In the genomic region with DNA sequence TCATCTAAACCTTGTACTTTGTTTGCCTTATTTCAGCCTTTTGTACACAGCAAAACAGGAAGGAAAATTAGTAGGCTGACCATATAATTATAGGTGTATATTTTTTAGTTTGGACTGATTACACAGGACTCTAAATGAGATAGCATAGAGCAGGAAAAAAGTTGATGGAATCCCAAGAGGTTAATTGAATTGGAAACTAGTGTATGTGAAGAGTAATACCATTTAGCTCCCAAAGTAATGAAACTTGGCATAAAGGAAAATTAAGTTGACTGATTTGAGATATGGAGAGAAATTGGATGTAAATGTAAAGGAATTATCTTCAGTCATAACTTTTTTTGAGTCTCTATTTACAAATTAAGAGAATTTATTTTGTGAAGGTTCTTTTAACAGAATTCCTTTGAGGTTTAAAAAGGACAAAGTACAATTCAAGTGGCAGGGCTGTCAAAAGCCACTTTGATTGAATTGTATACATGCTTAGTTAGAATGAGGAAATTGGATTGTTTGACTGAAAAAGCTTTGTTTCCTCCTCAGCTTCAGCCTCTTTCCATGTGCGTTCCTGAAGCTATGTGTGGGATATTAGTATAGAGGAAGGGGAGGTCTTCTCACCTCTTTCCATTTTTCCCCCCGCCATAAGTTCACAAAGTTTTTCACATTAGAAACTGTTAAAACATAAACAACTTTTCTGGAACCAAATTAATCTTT, we compare ENCODE assay signal across 1 cellular context.
TF ChIP-seq lines count a peak whose summit lies in the region.

No MANE protein-coding gene starts in this region.

TF ChIP-seq in IMR-90, 13 proteins besides CTCF, POLR2A, EP300 and RAD21:
- no peak for TF ChIP-seq FOS (IDR thresholded peaks at IDR 0.05; ENCODE audit: low read depth, low read length)
- TF ChIP-seq RFX5 (IDR thresholded peaks at IDR 0.05; ENCODE audit: low read depth, low read length) = no peak
- TF ChIP-seq BHLHE40 (IDR thresholded peaks at IDR 0.05; ENCODE audit: low read depth, low read length) = no peak
- TF ChIP-seq, protein P1, sequence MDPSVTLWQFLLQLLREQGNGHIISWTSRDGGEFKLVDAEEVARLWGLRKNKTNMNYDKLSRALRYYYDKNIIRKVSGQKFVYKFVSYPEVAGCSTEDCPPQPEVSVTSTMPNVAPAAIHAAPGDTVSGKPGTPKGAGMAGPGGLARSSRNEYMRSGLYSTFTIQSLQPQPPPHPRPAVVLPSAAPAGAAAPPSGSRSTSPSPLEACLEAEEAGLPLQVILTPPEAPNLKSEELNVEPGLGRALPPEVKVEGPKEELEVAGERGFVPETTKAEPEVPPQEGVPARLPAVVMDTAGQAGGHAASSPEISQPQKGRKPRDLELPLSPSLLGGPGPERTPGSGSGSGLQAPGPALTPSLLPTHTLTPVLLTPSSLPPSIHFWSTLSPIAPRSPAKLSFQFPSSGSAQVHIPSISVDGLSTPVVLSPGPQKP (IDR thresholded peaks at IDR 0.05; ENCODE audit: borderline replicate concordance, low read depth, low read length) = no peak
